In the genomic region with DNA sequence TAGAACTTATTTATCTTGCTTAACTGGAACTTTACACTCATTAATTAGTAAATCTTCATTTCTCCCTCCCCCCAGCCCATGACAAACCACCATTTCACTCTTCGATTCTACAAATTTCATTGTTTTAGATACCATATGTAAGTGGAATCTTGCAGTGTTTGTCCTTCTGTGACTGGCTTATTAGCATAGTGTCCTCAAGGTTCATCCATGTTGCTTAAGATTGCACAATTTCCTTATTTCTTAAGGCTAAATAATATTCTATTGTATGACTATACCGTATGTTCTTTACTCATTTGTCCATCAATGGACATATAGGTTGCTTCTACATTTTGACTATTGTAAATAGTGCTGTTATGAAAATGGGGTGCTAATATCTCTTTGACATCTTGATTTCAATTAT, we compare ENCODE assay signal across 13 cellular contexts. TPM values are rescaled to one million over a fixed set of nuclear protein-coding genes. Genes with fewer than 3 reads are reported as not detected.
A peak's percentile ranks its signal among the peaks of the same experiment; 100 is the strongest.
DNase-seq lines count a peak whose midpoint lies in the region; ATAC-seq and FAIRE-seq lines count a peak whose summit lies in the region.
"Had no signal": no experiment of that assay in that cellular context is flagged by ENCODE, and none has a peak within 500 bp of the region (broad histone marks: within the 10 kb centered on the region; RNA-seq: fewer than 3 reads in every experiment).

No MANE protein-coding gene starts in this region.

- no peak for DNase-seq in stimulated activated naive CD8-positive, alpha-beta T cell treated with anti-CD3 and anti-CD28 coated beads, Interleukin-15, Interleukin-2, amounts not matched to agents 100 U/mL and 50 U/mL, for 24 hours
- DNase-seq in T-cell = no peak
- no peak for DNase-seq in dermis blood vessel endothelial cell
- no peak for DNase-seq in NCI-H526 treated with DMSO at 0.1 percent for 48 hours (lab: John Stamatoyannopoulos, UW)
- DNase-seq in NCI-H748 treated with DMSO at 0.1 percent for 48 hours (lab: John Stamatoyannopoulos, UW) = no peak
- DNase-seq in NCI-H1694 treated with DMSO at 0.1 percent for 48 hours (lab: John Stamatoyannopoulos, UW) = no peak
- DNase-seq: caudate nucleus; left colon; NCI-H2227 treated with DMSO at 0.1 percent for 48 hours; stimulated activated CD4-positive, alpha-beta T cell treated with anti-CD3 and anti-CD28 coated beads, Interleukin-4, amount 100 ng/mL, for 24 hours; testis had no signal

- peak overlapping the region; percentile 84 for H3K4me3 Mint-ChIP-seq in stimulated activated naive CD8-positive, alpha-beta T cell treated with anti-CD3 and anti-CD28 coated beads, Interleukin-15, Interleukin-2, amounts not matched to agents 100 ng/mL and 50 ng/mL, for 24 hours
- peak overlapping the region; percentile 65 to 78 (median 65) for H3K4me3 Mint-ChIP-seq in T-cell

- H3K27me3 Mint-ChIP-seq in stimulated activated naive CD8-positive, alpha-beta T cell treated with anti-CD3 and anti-CD28 coated beads, Interleukin-15, Interleukin-2, amounts not matched to agents 100 ng/mL and 50 ng/mL, for 24 hours = peaks cover 7% of the 10 kb centered on the region
- peaks cover 0 to 12% of the 10 kb centered on the region in 2 donors for H3K27me3 Mint-ChIP-seq in T-cell

- CTCF ChIA-PET in T-cell (lab: Charles Lee) = interaction anchor here in 1 of 2 donors (0.7 to 1.5 kb wide), 3 partner anchors 14 to 42 kb away, joined by 3 to 8 read pairs (median 4); no protein-coding TSS in a partner anchor

- peak; percentile 56 for FAIRE-seq in islet of Langerhans (lab: Jason Lieb, UNC)

- no peaks in the 10 kb centered on the region for H3K9me3 Mint-ChIP-seq in stimulated activated naive CD8-positive, alpha-beta T cell treated with anti-CD3 and anti-CD28 coated beads, Interleukin-15, Interleukin-2, amounts not matched to agents 100 ng/mL and 50 ng/mL, for 24 hours
- no peaks in the 10 kb centered on the region for H3K9me3 Mint-ChIP-seq in T-cell

- peaks cover 16% of the 10 kb centered on the region for H3K4me1 Mint-ChIP-seq in stimulated activated naive CD8-positive, alpha-beta T cell treated with anti-CD3 and anti-CD28 coated beads, Interleukin-15, Interleukin-2, amounts not matched to agents 100 ng/mL and 50 ng/mL, for 24 hours (ENCODE audit: low read depth)
- H3K4me1 Mint-ChIP-seq in T-cell = peaks cover 18 to 25% (median 21%) of the 10 kb centered on the region in 3 donors

- POLR2A ChIA-PET in T-cell (lab: Charles Lee) = no interaction called here

- H3K27ac Mint-ChIP-seq in stimulated activated naive CD8-positive, alpha-beta T cell treated with anti-CD3 and anti-CD28 coated beads, Interleukin-15, Interleukin-2, amounts not matched to agents 100 ng/mL and 50 ng/mL, for 24 hours = no peak overlapping the region
- H3K27ac Mint-ChIP-seq in T-cell = peak overlapping the region in 1 of 2 donors; percentile 37

- no peaks in the 10 kb centered on the region for H3K36me3 Mint-ChIP-seq in stimulated activated naive CD8-positive, alpha-beta T cell treated with anti-CD3 and anti-CD28 coated beads, Interleukin-15, Interleukin-2, amounts not matched to agents 100 ng/mL and 50 ng/mL, for 24 hours (ENCODE audit: low read depth)
- no peaks in the 10 kb centered on the region for H3K36me3 Mint-ChIP-seq in T-cell

- no peak for ATAC-seq in stimulated activated naive CD8-positive, alpha-beta T cell treated with anti-CD3 and anti-CD28 coated beads, Interleukin-15, Interleukin-2, amounts not matched to agents 100 U/mL and 50 U/mL, for 24 hours
- no peak for ATAC-seq in T-cell (replicated peaks in 1 of 4)

RNA-seq across cellular contexts. Expression of gene RNF212, which starts 24.5 kb away (rescaled TPM):
- total RNA-seq in T-cell (1 to 10 TPM; 3.0 to 5.3 (median 3.9) TPM), dermis blood vessel endothelial cell (0.85 and 1.1 TPM in 2 replicates)

RNA-seq across cellular contexts. Expression of gene SPON2, which starts 34.5 kb away (rescaled TPM):
- total RNA-seq in T-cell (10 to 100 TPM; 13.6 to 39.8 (median 18.9) TPM), dermis blood vessel endothelial cell (0.65 and 1.5 TPM in 2 replicates)
